1 cellular context compared by ENCODE assay signal in the genomic region with DNA sequence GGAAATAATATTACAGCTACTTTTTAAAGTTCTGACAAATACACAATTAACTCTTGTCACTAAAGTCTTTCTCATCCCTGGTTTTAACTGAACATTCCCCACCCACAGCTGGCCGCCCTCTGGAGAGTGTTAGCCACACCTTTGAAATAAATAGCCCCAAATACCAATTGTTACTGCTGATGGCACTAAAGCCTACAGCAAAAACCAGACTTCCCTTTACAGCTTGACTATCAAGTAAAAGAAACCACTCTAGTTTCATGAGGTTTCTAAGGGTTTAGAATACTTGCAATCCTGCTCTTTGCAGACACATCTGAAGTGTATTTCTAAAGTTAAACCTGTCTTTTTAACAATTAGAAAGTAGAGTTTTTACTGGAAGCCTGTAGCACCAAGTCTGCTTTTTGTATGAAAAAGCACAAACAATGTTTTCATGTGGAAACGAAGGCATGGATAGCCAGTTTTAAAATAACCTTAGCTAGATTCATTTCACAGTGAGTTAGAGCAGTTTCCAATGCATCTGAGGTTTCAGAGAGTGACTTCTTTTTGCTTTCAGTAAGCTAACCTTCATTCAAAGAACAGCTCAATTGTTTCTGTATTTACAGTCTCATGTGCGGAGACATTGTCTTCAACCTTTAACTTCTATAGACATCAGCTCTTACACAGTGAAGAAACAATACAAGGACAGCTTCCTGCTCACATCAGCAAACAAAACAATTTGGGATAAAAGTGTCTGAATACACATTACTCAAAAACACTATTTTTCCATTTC.
TF ChIP-seq lines count a peak whose summit lies in the region.

No MANE protein-coding gene starts in this region.

TF ChIP-seq in GM12878, 131 proteins besides CTCF, POLR2A, EP300 and RAD21 (continued from another document):
- TF ChIP-seq, protein P1, sequence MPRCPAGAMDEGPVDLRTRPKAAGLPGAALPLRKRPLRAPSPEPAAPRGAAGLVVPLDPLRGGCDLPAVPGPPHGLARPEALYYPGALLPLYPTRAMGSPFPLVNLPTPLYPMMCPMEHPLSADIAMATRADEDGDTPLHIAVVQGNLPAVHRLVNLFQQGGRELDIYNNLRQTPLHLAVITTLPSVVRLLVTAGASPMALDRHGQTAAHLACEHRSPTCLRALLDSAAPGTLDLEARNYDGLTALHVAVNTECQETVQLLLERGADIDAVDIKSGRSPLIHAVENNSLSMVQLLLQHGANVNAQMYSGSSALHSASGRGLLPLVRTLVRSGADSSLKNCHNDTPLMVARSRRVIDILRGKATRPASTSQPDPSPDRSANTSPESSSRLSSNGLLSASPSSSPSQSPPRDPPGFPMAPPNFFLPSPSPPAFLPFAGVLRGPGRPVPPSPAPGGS (IDR thresholded peaks at IDR 0.05; ENCODE audit: borderline replicate concordance, insufficient read depth, low read depth, low read length, poor library complexity, severe bottlenecking), result no peak
- TF ChIP-seq IKZF2 (IDR thresholded peaks at IDR 0.05) (no peak), IRF4 (IDR thresholded peaks at IDR 0.05; ENCODE audit: low read depth, low read length) (no peak), KAT2A (conservative IDR thresholded peaks at IDR 0.05; ENCODE audit: control insufficient read depth, low read depth, low read length) (no peak), SUZ12 (IDR thresholded peaks at IDR 0.05; ENCODE audit: unreplicated experiment) (no peak), BCL11A (IDR thresholded peaks at IDR 0.05; ENCODE audit: low read depth, low read length) (no peak), RAD51 (IDR thresholded peaks at IDR 0.05) (no peak), FOXM1 (IDR thresholded peaks at IDR 0.05; ENCODE audit: low read depth, low read length) (no peak), ZNF384 (IDR thresholded peaks at IDR 0.05; ENCODE audit: borderline replicate concordance, low read depth, low read length) (no peak), CHD1 (IDR thresholded peaks at IDR 0.05; ENCODE audit: low read depth, low read length) (no peak), ESRRA (IDR thresholded peaks at IDR 0.05; ENCODE audit: low read length) (no peak), STAT1 (conservative IDR thresholded peaks at IDR 0.05) (no peak), EED (IDR thresholded peaks at IDR 0.05; ENCODE audit: low read depth) (no peak), CEBPB (IDR thresholded peaks at IDR 0.05; ENCODE audit: borderline replicate concordance in 1 of 2, low read depth in 2 of 2, low read length in 2 of 2) (no peak), TBL1XR1 (IDR thresholded peaks at IDR 0.05; ENCODE audit: low read depth, low read length) (no peak)
- TF ChIP-seq, protein P2, sequence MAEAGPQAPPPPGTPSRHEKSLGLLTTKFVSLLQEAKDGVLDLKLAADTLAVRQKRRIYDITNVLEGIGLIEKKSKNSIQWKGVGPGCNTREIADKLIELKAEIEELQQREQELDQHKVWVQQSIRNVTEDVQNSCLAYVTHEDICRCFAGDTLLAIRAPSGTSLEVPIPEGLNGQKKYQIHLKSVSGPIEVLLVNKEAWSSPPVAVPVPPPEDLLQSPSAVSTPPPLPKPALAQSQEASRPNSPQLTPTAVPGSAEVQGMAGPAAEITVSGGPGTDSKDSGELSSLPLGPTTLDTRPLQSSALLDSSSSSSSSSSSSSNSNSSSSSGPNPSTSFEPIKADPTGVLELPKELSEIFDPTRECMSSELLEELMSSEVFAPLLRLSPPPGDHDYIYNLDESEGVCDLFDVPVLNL (IDR thresholded peaks at IDR 0.05; ENCODE audit: low read depth, low read length), result no peak
- TF ChIP-seq, protein P3, sequence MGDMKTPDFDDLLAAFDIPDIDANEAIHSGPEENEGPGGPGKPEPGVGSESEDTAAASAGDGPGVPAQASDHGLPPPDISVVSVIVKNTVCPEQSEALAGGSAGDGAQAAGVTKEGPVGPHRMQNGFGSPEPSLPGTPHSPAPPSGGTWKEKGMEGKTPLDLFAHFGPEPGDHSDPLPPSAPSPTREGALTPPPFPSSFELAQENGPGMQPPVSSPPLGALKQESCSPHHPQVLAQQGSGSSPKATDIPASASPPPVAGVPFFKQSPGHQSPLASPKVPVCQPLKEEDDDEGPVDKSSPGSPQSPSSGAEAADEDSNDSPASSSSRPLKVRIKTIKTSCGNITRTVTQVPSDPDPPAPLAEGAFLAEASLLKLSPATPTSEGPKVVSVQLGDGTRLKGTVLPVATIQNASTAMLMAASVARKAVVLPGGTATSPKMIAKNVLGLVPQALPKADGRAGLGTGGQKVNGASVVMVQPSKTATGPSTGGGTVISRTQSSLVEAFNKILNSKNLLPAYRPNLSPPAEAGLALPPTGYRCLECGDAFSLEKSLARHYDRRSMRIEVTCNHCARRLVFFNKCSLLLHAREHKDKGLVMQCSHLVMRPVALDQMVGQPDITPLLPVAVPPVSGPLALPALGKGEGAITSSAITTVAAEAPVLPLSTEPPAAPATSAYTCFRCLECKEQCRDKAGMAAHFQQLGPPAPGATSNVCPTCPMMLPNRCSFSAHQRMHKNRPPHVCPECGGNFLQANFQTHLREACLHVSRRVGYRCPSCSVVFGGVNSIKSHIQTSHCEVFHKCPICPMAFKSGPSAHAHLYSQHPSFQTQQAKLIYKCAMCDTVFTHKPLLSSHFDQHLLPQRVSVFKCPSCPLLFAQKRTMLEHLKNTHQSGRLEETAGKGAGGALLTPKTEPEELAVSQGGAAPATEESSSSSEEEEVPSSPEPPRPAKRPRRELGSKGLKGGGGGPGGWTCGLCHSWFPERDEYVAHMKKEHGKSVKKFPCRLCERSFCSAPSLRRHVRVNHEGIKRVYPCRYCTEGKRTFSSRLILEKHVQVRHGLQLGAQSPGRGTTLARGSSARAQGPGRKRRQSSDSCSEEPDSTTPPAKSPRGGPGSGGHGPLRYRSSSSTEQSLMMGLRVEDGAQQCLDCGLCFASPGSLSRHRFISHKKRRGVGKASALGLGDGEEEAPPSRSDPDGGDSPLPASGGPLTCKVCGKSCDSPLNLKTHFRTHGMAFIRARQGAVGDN (IDR thresholded peaks at IDR 0.05), result no peak
- TF ChIP-seq, protein P4, sequence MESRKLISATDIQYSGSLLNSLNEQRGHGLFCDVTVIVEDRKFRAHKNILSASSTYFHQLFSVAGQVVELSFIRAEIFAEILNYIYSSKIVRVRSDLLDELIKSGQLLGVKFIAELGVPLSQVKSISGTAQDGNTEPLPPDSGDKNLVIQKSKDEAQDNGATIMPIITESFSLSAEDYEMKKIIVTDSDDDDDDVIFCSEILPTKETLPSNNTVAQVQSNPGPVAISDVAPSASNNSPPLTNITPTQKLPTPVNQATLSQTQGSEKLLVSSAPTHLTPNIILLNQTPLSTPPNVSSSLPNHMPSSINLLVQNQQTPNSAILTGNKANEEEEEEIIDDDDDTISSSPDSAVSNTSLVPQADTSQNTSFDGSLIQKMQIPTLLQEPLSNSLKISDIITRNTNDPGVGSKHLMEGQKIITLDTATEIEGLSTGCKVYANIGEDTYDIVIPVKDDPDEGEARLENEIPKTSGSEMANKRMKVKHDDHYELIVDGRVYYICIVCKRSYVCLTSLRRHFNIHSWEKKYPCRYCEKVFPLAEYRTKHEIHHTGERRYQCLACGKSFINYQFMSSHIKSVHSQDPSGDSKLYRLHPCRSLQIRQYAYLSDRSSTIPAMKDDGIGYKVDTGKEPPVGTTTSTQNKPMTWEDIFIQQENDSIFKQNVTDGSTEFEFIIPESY (IDR thresholded peaks at IDR 0.05), result no peak
